Comparison of ENCODE assay signal across 12 cellular contexts in genomic region chr11:78802058-78802633, GRCh38.
DNase-seq lines count a peak whose midpoint lies in the region; ATAC-seq and TF ChIP-seq lines count a peak whose summit lies in the region.
"Had no signal": no experiment of that assay in that cellular context is flagged by ENCODE, and none has a peak within 500 bp of the region (broad histone marks: within the 10 kb centered on the region; RNA-seq: fewer than 3 reads in every experiment).

No MANE protein-coding gene starts in this region.

- peak overlapping the region; percentile 70 to 93 (median 87) for H3K4me2 ChIP-seq in BLaER1 treated with 17β-estradiol and CSF1 and Interleukin-3, amounts not matched to agents 10 nM and 100 nM

- H3K36me3 ChIP-seq in BLaER1 treated with 17β-estradiol and CSF1 and Interleukin-3, amounts not matched to agents 10 nM and 100 nM = peaks cover 0 to 3% (median 0%) of the 10 kb centered on the region in 11 experiments; a peak in 1 of 22 replicates
- H3K36me3 ChIP-seq in heart right ventricle (no peaks in the 10 kb centered on the region), prostate gland (no peaks in the 10 kb centered on the region)
- H3K36me3 ChIP-seq: SJCRH30 had no signal

- 40 to 48% methylated on average over 8 of the region's 8 CpGs for WGBS in heart right ventricle, 2 donors
- 37% methylated on average over 8 of the region's 8 CpGs for WGBS in prostate gland

- DNase-seq in astrocyte of the hippocampus (ENCODE audit: low read depth, low spot score) (peak; percentile 57), heart right ventricle (no peak), prostate gland (ENCODE audit: low spot score) (peak; percentile 27), NCI-H1436 treated with DMSO at 0.1 percent for 48 hours (lab: John Stamatoyannopoulos, UW) (no peak), cerebellar nuclear complex (lab: John Stamatoyannopoulos, UW) (no peak), NCI-H748 (lab: John Stamatoyannopoulos, UW; ENCODE audit: unreplicated experiment) (no peak)
- DNase-seq: NCI-H2227 treated with DMSO at 0.1 percent for 48 hours, retina, SJCRH30 had no signal

- H3K4me3 ChIP-seq in BLaER1 treated with 17β-estradiol and CSF1 and Interleukin-3, amounts not matched to agents 10 nM and 100 nM = 0 out of 20 replicates have a peak overlapping the region, but pooled peaks of 1 of the 10 experiments have one; percentile 25
- H3K4me3 ChIP-seq in heart right ventricle = no peak overlapping the region
- H3K4me3 ChIP-seq in prostate gland = no peak overlapping the region
- H3K4me3 ChIP-seq: GM12878, SJCRH30 had no signal

- H3K4me1 ChIP-seq in BLaER1 treated with 17β-estradiol and CSF1 and Interleukin-3, amounts not matched to agents 10 nM and 100 nM = peaks cover 53 to 99% (median 76%) of the 10 kb centered on the region in 10 experiments
- peaks cover 0 to 59% (median 21%) of the 10 kb centered on the region in 9 donors for H3K4me1 ChIP-seq in heart right ventricle
- H3K4me1 ChIP-seq in prostate gland (replicated peaks) = peaks cover 11% of the 10 kb centered on the region
- H3K4me1 ChIP-seq: SJCRH30 had no signal

- TF ChIP-seq CTCF in heart right ventricle (IDR thresholded peaks at IDR 0.05) (no peak), prostate gland (IDR thresholded peaks at IDR 0.05) (no peak)

- H3K27me3 ChIP-seq in BLaER1 treated with 17β-estradiol and CSF1 and Interleukin-3, amounts not matched to agents 10 nM and 100 nM = no peaks in the 10 kb centered on the region
- H3K27me3 ChIP-seq in heart right ventricle (no peaks in the 10 kb centered on the region), prostate gland (replicated peaks; ENCODE audit: insufficient read depth) (no peaks in the 10 kb centered on the region)
- H3K27me3 ChIP-seq: SJCRH30 had no signal

- no peak for TF ChIP-seq POLR2A in prostate gland (IDR thresholded peaks at IDR 0.05)

- intact Hi-C loops in heart right ventricle (cut with DNase I) = loop anchor here in 2 of 10 donors (5.0 to 10.0 kb wide), 2 partner anchors 160 to 243 kb away; no protein-coding TSS in a partner anchor
- intact Hi-C loops in prostate gland (cut with DNase I) = no loop called here

- ATAC-seq in heart right ventricle (peak in 6 of 8 donors; percentile 16 to 39 (median 26)), HG03342 (IDR thresholded peaks at IDR 0.05; ENCODE audit: unreplicated experiment) (no peak)
- ATAC-seq: GM12878 had no signal

- H3K9ac ChIP-seq in BLaER1 treated with 17β-estradiol and CSF1 and Interleukin-3, amounts not matched to agents 10 nM and 100 nM = peak overlapping the region; percentile 61 to 92 (median 72)

- no peaks in the 10 kb centered on the region for H3K9me3 ChIP-seq in BLaER1 treated with 17β-estradiol and CSF1 and Interleukin-3, amounts not matched to agents 10 nM and 100 nM (replicated peaks in 1 of 11)
- H3K9me3 ChIP-seq in heart right ventricle = no peaks in the 10 kb centered on the region
- H3K9me3 ChIP-seq in prostate gland = no peaks in the 10 kb centered on the region
- H3K9me3 ChIP-seq: SJCRH30 had no signal

- H4K20me1 ChIP-seq in BLaER1 treated with 17β-estradiol and CSF1 and Interleukin-3, amounts not matched to agents 10 nM and 100 nM = no peaks in the 10 kb centered on the region

- H3K27ac ChIP-seq in BLaER1 treated with 17β-estradiol and CSF1 and Interleukin-3, amounts not matched to agents 10 nM and 100 nM = peak overlapping the region; percentile 83 to 98 (median 86)
- H3K27ac ChIP-seq in heart right ventricle (peak overlapping the region in 6 of 10 donors; percentile 17 to 87 (median 38)), prostate gland (peak overlapping the region; percentile 37 to 66)
- H3K27ac ChIP-seq: SJCRH30 had no signal

Comparison
In these comparisons a context has a peak if more than half of its experiments do, and no peak if none do; other contexts are left out.
1. DNase-seq: peak in astrocyte of the hippocampus (single experiment) and prostate gland (single experiment); none in heart right ventricle (0 of 2), NCI-H1436 treated with DMSO at 0.1 percent for 48 hours (single experiment), cerebellar nuclear complex (0 of 2) and NCI-H748 (single experiment).
2. Peak in every context shown above with its lines, with median percentiles within 50 percentile points of each other: H3K27ac ChIP-seq.